ENCODE assay signal across 8 cellular contexts in genomic region chrX:71622347-71623104, GRCh38.
A peak's percentile ranks its signal among the peaks of the same experiment; 100 is the strongest.
DNase-seq lines count a peak whose midpoint lies in the region; ATAC-seq lines count a peak whose summit lies in the region.

No MANE protein-coding gene starts in this region.

- no peaks in the 10 kb centered on the region for H3K27me3 ChIP-seq in muscle layer of duodenum (ENCODE audit: low read depth, low read length)

- peak overlapping the region; percentile 75 for H3K27ac ChIP-seq in muscle layer of duodenum (ENCODE audit: low read length)

- H3K9me3 ChIP-seq in muscle layer of duodenum (ENCODE audit: control insufficient read depth in 1 of 2, low read length in 2 of 2), result no peaks in the 10 kb centered on the region

- H3K4me3 ChIP-seq in muscle layer of duodenum (ENCODE audit: low read depth in 1 of 2, low read length in 2 of 2), result no peak overlapping the region

- DNase-seq in NCI-H446 (lab: John Stamatoyannopoulos, UW), result peak; percentile 15 to 67
- peak; percentile 72 for DNase-seq in activated CD8-positive, alpha-beta memory T cell treated with anti-CD3 and anti-CD28 coated beads, Interleukin-2, amount 50 U/mL, for 48 hours
- DNase-seq in epidermal melanocyte (ENCODE audit: insufficient read length, low spot score), result peak; percentile 27
- DNase-seq in stromal cell of bone marrow (ENCODE audit: low read depth), result peak; percentile 64
- no peak for DNase-seq in NCI-H1105 (lab: John Stamatoyannopoulos, UW)

- peaks cover 15 to 21% of the 10 kb centered on the region in 2 donors for H3K4me1 ChIP-seq in muscle layer of duodenum (ENCODE audit: control insufficient read depth in 1 of 2, insufficient read depth in 2 of 2, low read length in 2 of 2)

- peak; percentile 69 for ATAC-seq in GM18498 (IDR thresholded peaks at IDR 0.05; ENCODE audit: unreplicated experiment)
- ATAC-seq in HG02642 (IDR thresholded peaks at IDR 0.05; ENCODE audit: poor library complexity, unreplicated experiment), result peak; percentile 51

- H3K36me3 ChIP-seq in muscle layer of duodenum (ENCODE audit: control insufficient read depth in 1 of 2, insufficient read depth in 2 of 2, low read length in 2 of 2), result no peaks in the 10 kb centered on the region
